In genomic region chr20:32986331-32986966, GRCh38 we compare ENCODE assay signal across 1 cellular context.
TF ChIP-seq lines count a peak whose summit lies in the region.

No MANE protein-coding gene starts in this region.

TF ChIP-seq in H1, 55 proteins besides CTCF, POLR2A, EP300 and RAD21:
- no peak for TF ChIP-seq CHD7 (IDR thresholded peaks at IDR 0.05; ENCODE audit: insufficient replicate concordance, low read length)
- TF ChIP-seq CBX8 (IDR thresholded peaks at IDR 0.05; ENCODE audit: borderline replicate concordance, low read depth, low read length): no peak
- TF ChIP-seq SP2 (IDR thresholded peaks at IDR 0.05; ENCODE audit: low read length): no peak
- TF ChIP-seq RXRA (IDR thresholded peaks at IDR 0.05; ENCODE audit: insufficient read depth, low read depth, low read length): no peak
- TF ChIP-seq KDM5A (IDR thresholded peaks at IDR 0.05; ENCODE audit: low read length): no peak
- no peak for TF ChIP-seq SUZ12 (IDR thresholded peaks at IDR 0.05; ENCODE audit: low read length)
- TF ChIP-seq ATF2 (IDR thresholded peaks at IDR 0.05; ENCODE audit: low read length): no peak
- TF ChIP-seq YY1 (IDR thresholded peaks at IDR 0.05; ENCODE audit: low read depth, low read length): no peak
- TF ChIP-seq RBBP5 (IDR thresholded peaks at IDR 0.05; ENCODE audit: borderline replicate concordance, low read depth, low read length): no peak
- TF ChIP-seq GTF2F1 (IDR thresholded peaks at IDR 0.05; ENCODE audit: borderline replicate concordance, low read depth, low read length): no peak
- no peak for TF ChIP-seq SIRT6 (IDR thresholded peaks at IDR 0.05; ENCODE audit: low read length)
- TF ChIP-seq EZH2 (IDR thresholded peaks at IDR 0.05; ENCODE audit: low read depth, low read length, severe bottlenecking): no peak
- no peak for TF ChIP-seq POLR2AphosphoS5 (IDR thresholded peaks at IDR 0.05; ENCODE audit: low read depth, low read length)
- no peak for TF ChIP-seq SAP30 (IDR thresholded peaks at IDR 0.05; ENCODE audit: insufficient read depth, insufficient replicate concordance, low read length)
- no peak for TF ChIP-seq TAF1 (IDR thresholded peaks at IDR 0.05; ENCODE audit: low read depth, low read length)
- no peak for TF ChIP-seq MAX (IDR thresholded peaks at IDR 0.05)
- no peak for TF ChIP-seq TCF12 (IDR thresholded peaks at IDR 0.05; ENCODE audit: low read depth, low read length)
- TF ChIP-seq SP1 (IDR thresholded peaks at IDR 0.05; ENCODE audit: low read depth, low read length): no peak
